Comparison of ENCODE assay signal across 21 cellular contexts in the genomic region with DNA sequence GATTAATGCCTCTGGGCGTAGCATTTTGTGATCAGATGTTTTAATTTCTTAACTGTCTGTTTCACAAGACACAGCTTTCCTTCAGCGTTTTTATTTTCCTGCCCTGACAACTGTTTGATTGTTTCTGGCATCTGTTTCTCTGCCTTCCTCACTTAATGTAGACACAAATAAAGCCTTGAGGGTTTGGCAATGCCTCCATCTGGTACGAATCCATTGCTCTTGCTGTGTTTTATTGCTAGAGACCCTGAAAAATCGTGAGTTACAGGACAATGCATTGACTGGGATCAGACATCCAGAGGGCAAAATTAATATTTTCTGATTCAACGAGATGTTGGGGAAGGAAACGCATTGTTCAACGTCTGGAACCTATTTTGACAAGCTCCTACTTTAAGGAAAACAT.
DNase-seq lines count a peak whose midpoint lies in the region; ATAC-seq and TF ChIP-seq lines count a peak whose summit lies in the region.
"Had no signal": no experiment of that assay in that cellular context is flagged by ENCODE, and none has a peak within 500 bp of the region (broad histone marks: within the 10 kb centered on the region; RNA-seq: fewer than 3 reads in every experiment).

No MANE protein-coding gene starts in this region.

- no peak overlapping the region for H2AK5ac ChIP-seq in mesendoderm (ENCODE audit: low read length)

- TF ChIP-seq CTCF in SU-DHL-6 (IDR thresholded peaks at IDR 0.05; ENCODE audit: insufficient read depth, low read length, poor library complexity, severe bottlenecking): no peak
- no peak for TF ChIP-seq CTCF in lower lobe of right lung (IDR thresholded peaks at IDR 0.05)

- no peak overlapping the region for H4K5ac ChIP-seq in mesendoderm (ENCODE audit: low read length)

- H3K4me3 ChIP-seq in SU-DHL-6 (ENCODE audit: insufficient read depth, low read length, poor library complexity, severe bottlenecking): no peak overlapping the region
- H3K4me3 ChIP-seq in mesendoderm (ENCODE audit: low read length): no peak overlapping the region
- H3K4me3 ChIP-seq in lower lobe of right lung: no peak overlapping the region
- H3K4me3 ChIP-seq: BLaER1 treated with 17β-estradiol and CSF1 and Interleukin-3, amounts not matched to agents 10 nM and 100 nM; GM12878; GM23248; K562 had no signal

- no peak for TF ChIP-seq POLR2A in erythroblast (IDR thresholded peaks at IDR 0.05; ENCODE audit: low read length)

- H2AFZ ChIP-seq in SU-DHL-6 (ENCODE audit: low read depth, low read length, severe bottlenecking): peak overlapping the region; percentile 49
- H2AFZ ChIP-seq: GM23248 had no signal

- H2BK120ac ChIP-seq in mesendoderm (ENCODE audit: low read depth, low read length): no peak overlapping the region

- no peak for ATAC-seq in lower lobe of right lung
- ATAC-seq: GM12878, K562 had no signal

- no peaks in the 10 kb centered on the region for H3K36me3 Mint-ChIP-seq in T-helper 2 cell treated with Interferon-gamma antibody and Interleukin-4, amounts not matched to agents 5 μg/mL and 100 μg/mL, for 36 hours (ENCODE audit: low read depth)

- H3K79me1 ChIP-seq in mesendoderm (ENCODE audit: low read length): no peaks in the 10 kb centered on the region

- H3K9me3 Mint-ChIP-seq in T-helper 2 cell treated with Interferon-gamma antibody and Interleukin-4, amounts not matched to agents 5 μg/mL and 100 μg/mL, for 36 hours: peaks cover 3% of the 10 kb centered on the region
- H3K9me3 Mint-ChIP-seq: CD4-positive, alpha-beta T cell had no signal

- no peaks in the 10 kb centered on the region for H3K9me2 ChIP-seq in SU-DHL-6 (replicated peaks; ENCODE audit: insufficient read depth, low read length)

- H3K27me3 Mint-ChIP-seq in T-helper 2 cell treated with Interferon-gamma antibody and Interleukin-4, amounts not matched to agents 5 μg/mL and 100 μg/mL, for 36 hours (ENCODE audit: low read depth): no peaks in the 10 kb centered on the region
- H3K27me3 Mint-ChIP-seq: CD4-positive, alpha-beta T cell had no signal

- H3F3A ChIP-seq in SU-DHL-6 (ENCODE audit: insufficient read depth): no peaks in the 10 kb centered on the region

- no peaks in the 10 kb centered on the region for H3K27me3 ChIP-seq in SU-DHL-6 (ENCODE audit: low read length)
- H3K27me3 ChIP-seq in mesendoderm (ENCODE audit: insufficient read depth, low read length, poor library complexity): no peaks in the 10 kb centered on the region
- H3K27me3 ChIP-seq in lower lobe of right lung (ENCODE audit: low read depth): no peaks in the 10 kb centered on the region
- H3K27me3 ChIP-seq: BLaER1 treated with 17β-estradiol and CSF1 and Interleukin-3, amounts not matched to agents 10 nM and 100 nM had no signal

- no peak overlapping the region for H3K56ac ChIP-seq in mesendoderm (ENCODE audit: low read length)

- no peak overlapping the region for H3K18ac ChIP-seq in mesendoderm (ENCODE audit: low read length)

- no peak overlapping the region for H3K4ac ChIP-seq in mesendoderm (ENCODE audit: low read depth, low read length)

- no peaks in the 10 kb centered on the region for H4K20me1 ChIP-seq in SU-DHL-6 (ENCODE audit: low read depth, low read length)
- H4K20me1 ChIP-seq: BLaER1 treated with 17β-estradiol and CSF1 and Interleukin-3, amounts not matched to agents 10 nM and 100 nM had no signal

- H3K4me3 Mint-ChIP-seq in T-helper 2 cell treated with Interferon-gamma antibody and Interleukin-4, amounts not matched to agents 5 μg/mL and 100 μg/mL, for 36 hours: no peak overlapping the region
- H3K4me3 Mint-ChIP-seq: CD4-positive, alpha-beta T cell had no signal

- H3K4me1 Mint-ChIP-seq in T-helper 2 cell treated with Interferon-gamma antibody and Interleukin-4, amounts not matched to agents 5 μg/mL and 100 μg/mL, for 36 hours (ENCODE audit: low read depth): no peaks in the 10 kb centered on the region

- no peak overlapping the region for H2BK15ac ChIP-seq in mesendoderm (replicated peaks; ENCODE audit: low read depth)

- H4K8ac ChIP-seq in mesendoderm (ENCODE audit: low read depth, low read length): peak overlapping the region; percentile 39

- no peaks in the 10 kb centered on the region for H3K4me1 ChIP-seq in mesendoderm (ENCODE audit: control insufficient read depth, low read depth, low read length)
- no peaks in the 10 kb centered on the region for H3K4me1 ChIP-seq in lower lobe of right lung

- H3K9me3 ChIP-seq in SU-DHL-6 (ENCODE audit: insufficient read depth, low read length) (peaks cover 5% of the 10 kb centered on the region; the same call in 1 of the 2 replicates), lower lobe of right lung (no peaks in the 10 kb centered on the region)

- H3K4me2 ChIP-seq in SU-DHL-6 (ENCODE audit: low read depth, low read length, poor library complexity, severe bottlenecking) (no peak overlapping the region), mesendoderm (ENCODE audit: low read length) (no peak overlapping the region)
- H3K4me2 ChIP-seq: BLaER1 treated with 17β-estradiol and CSF1 and Interleukin-3, amounts not matched to agents 10 nM and 100 nM had no signal

- H3K27ac Mint-ChIP-seq in T-helper 2 cell treated with Interferon-gamma antibody and Interleukin-4, amounts not matched to agents 5 μg/mL and 100 μg/mL, for 36 hours: no peak overlapping the region
- H3K27ac Mint-ChIP-seq: CD4-positive, alpha-beta T cell had no signal

- H2BK5ac ChIP-seq in mesendoderm (ENCODE audit: low read length): no peak overlapping the region

- H3K23ac ChIP-seq in mesendoderm (ENCODE audit: low read length): no peak overlapping the region

- H3K79me2 ChIP-seq in SU-DHL-6 (ENCODE audit: insufficient read depth, low read length): no peaks in the 10 kb centered on the region
- no peaks in the 10 kb centered on the region for H3K79me2 ChIP-seq in mesendoderm (ENCODE audit: control insufficient read depth, insufficient read depth, low read length)

- intact Hi-C loops in lower lobe of right lung (cut with DNase I): no loop called here

- H3K36me3 ChIP-seq in SU-DHL-6 (ENCODE audit: low read length) (0 out of 2 replicates have a peak, but pooled peaks cover 4% of the 10 kb centered on the region), mesendoderm (ENCODE audit: control insufficient read depth, insufficient read depth, low read length) (no peaks in the 10 kb centered on the region), lower lobe of right lung (no peaks in the 10 kb centered on the region)
- H3K36me3 ChIP-seq: BLaER1 treated with 17β-estradiol and CSF1 and Interleukin-3, amounts not matched to agents 10 nM and 100 nM had no signal

- DNase-seq in GM04504 (ENCODE audit: low read depth): peak; percentile 32
- peak; percentile 20 for DNase-seq in NCI-H1694 treated with DMSO at 0.1 percent for 48 hours (lab: John Stamatoyannopoulos, UW)
- DNase-seq in mesendoderm: no peak
- DNase-seq in erythroblast (lab: John Stamatoyannopoulos, UW): no peak
- no peak for DNase-seq in lower lobe of right lung
- no peak for DNase-seq in T-helper 2 cell treated with Interferon-gamma antibody and Interleukin-4, amounts not matched to agents 5 μg/mL and 100 μg/mL, for 36 hours (ENCODE audit: low spot score)
- DNase-seq: AML-193; CD4-positive, alpha-beta T cell; COR-L47; DMS53; GM23248; HCEC 1CT; NCI-H1105 treated with DMSO at 0.1 percent for 48 hours; NCI-H2081; NCI-H526 treated with DMSO at 0.1 percent for 48 hours; SHP77 had no signal

- no peak overlapping the region for H3K27ac ChIP-seq in SU-DHL-6 (ENCODE audit: low read depth, low read length)
- no peak overlapping the region for H3K27ac ChIP-seq in mesendoderm (ENCODE audit: low read depth, low read length)
- H3K27ac ChIP-seq in lower lobe of right lung: no peak overlapping the region
- H3K27ac ChIP-seq: BLaER1 treated with 17β-estradiol and CSF1 and Interleukin-3, amounts not matched to agents 10 nM and 100 nM; GM23248; RWPE1 had no signal

- WGBS in mesendoderm (ENCODE audit: extremely low coverage, insufficient coverage, low lambda C conversion rate): no CpG with 5 or more reads among the region's 7 CpGs

- no peak overlapping the region for H3K9ac ChIP-seq in SU-DHL-6 (ENCODE audit: low read length)
- H3K9ac ChIP-seq in mesendoderm (ENCODE audit: low read length): no peak overlapping the region
- H3K9ac ChIP-seq: BLaER1 treated with 17β-estradiol and CSF1 and Interleukin-3, amounts not matched to agents 10 nM and 100 nM; GM23248 had no signal

Comparison
In these comparisons a context has a peak if more than half of its experiments do, and no peak if none do; other contexts are left out.
1. DNase-seq: peak in GM04504 (single experiment) and NCI-H1694 treated with DMSO at 0.1 percent for 48 hours (single experiment); none in mesendoderm (single experiment), erythroblast (0 of 2), lower lobe of right lung (single experiment) and T-helper 2 cell treated with Interferon-gamma antibody and Interleukin-4, amounts not matched to agents 5 μg/mL and 100 μg/mL, for 36 hours (single experiment).